Comparison of ENCODE assay signal across 29 cellular contexts in the genomic region with DNA sequence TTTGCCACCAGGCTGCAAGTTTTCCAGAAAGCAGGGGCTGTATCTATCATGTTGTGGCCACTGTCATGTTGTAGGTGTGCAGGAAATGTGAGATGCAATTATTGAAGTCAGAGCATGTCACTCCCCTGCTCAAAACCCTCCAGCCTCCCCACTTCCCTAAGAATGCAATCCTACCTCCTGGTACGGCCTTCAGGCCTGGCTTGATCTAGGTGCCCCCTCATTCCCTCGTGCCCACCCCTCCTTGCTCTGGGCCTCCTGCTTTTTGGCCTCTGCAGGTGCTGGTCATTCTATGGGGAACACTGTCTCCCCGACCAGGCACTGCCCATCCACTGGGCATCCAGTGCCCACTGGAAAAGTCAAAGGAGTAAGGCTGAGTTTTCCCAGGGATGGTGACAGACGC. TPM values are rescaled to one million over a fixed set of nuclear protein-coding genes. Genes with fewer than 3 reads are reported as not detected.
DNase-seq lines count a peak whose midpoint lies in the region; ATAC-seq and TF ChIP-seq lines count a peak whose summit lies in the region.
"Had no signal": no experiment of that assay in that cellular context is flagged by ENCODE, and none has a peak within 500 bp of the region (broad histone marks: within the 10 kb centered on the region; RNA-seq: fewer than 3 reads in every experiment).

No MANE protein-coding gene starts in this region.

- H3K27me3 ChIP-seq in CD4-positive, alpha-beta memory T cell (ENCODE audit: insufficient read depth, low read length), result no peaks in the 10 kb centered on the region
- H3K27me3 ChIP-seq in naive thymus-derived CD4-positive, alpha-beta T cell (ENCODE audit: control insufficient read depth in 2 of 2, insufficient read depth in 2 of 2, low read length in 2 of 2), result no peaks in the 10 kb centered on the region
- H3K27me3 ChIP-seq: cardiac muscle cell had no signal

- ATAC-seq in activated CD4-positive, alpha-beta T cell treated with anti-CD3 and anti-CD28 coated beads for 36 hours, result no peak
- ATAC-seq in activated CD8-positive, alpha-beta T cell treated with anti-CD3 and anti-CD28 coated beads, Interleukin-2, amount 10 ng/mL, durations not matched to agents 7 days and 5 days, result no peak
- no peak for ATAC-seq in naive thymus-derived CD4-positive, alpha-beta T cell
- ATAC-seq: SK-N-SH treated with all-trans-retinoic acid at 6 μM for 48 hours had no signal

- no peaks in the 10 kb centered on the region for H3K9me3 ChIP-seq in CD4-positive, alpha-beta memory T cell (ENCODE audit: control insufficient read depth in 1 of 2, low read length in 2 of 2)
- H3K9me3 ChIP-seq in naive thymus-derived CD4-positive, alpha-beta T cell (ENCODE audit: control insufficient read depth in 2 of 3, low read length in 3 of 3), result no peaks in the 10 kb centered on the region

- H3K4me3 Mint-ChIP-seq in activated CD4-positive, alpha-beta T cell treated with anti-CD3 and anti-CD28 coated beads for 36 hours, result no peak overlapping the region
- peak overlapping the region in 6 of 8 donors; percentile 33 to 80 (median 48) for H3K4me3 Mint-ChIP-seq in CD4-positive, alpha-beta memory T cell
- H3K4me3 Mint-ChIP-seq in activated CD8-positive, alpha-beta T cell treated with anti-CD3 and anti-CD28 coated beads, Interleukin-2, amount 10 ng/mL, durations not matched to agents 7 days and 5 days, result no peak overlapping the region
- peak overlapping the region in 8 of 10 donors; percentile 29 to 83 (median 62) for H3K4me3 Mint-ChIP-seq in naive thymus-derived CD4-positive, alpha-beta T cell
- no peak overlapping the region for H3K4me3 Mint-ChIP-seq in mesothelial cell of epicardium
- H3K4me3 Mint-ChIP-seq: dendritic cell treated with granulocyte-macrophage colony-stimulating factor and Interleukin-4, amounts not matched to agents 40 ng/mL and 50 ng/mL, for 4 days had no signal

- DNase-seq in activated CD4-positive, alpha-beta T cell treated with anti-CD3 and anti-CD28 coated beads for 36 hours, result no peak
- no peak for DNase-seq in activated CD4-positive, alpha-beta T cell treated with anti-CD3 and anti-CD28 coated beads, Interleukin-2, amount 50 U/mL, for 4 hours
- DNase-seq in CD4-positive, alpha-beta memory T cell, result no peak
- DNase-seq in activated CD8-positive, alpha-beta T cell treated with anti-CD3 and anti-CD28 coated beads, Interleukin-2, amount 10 ng/mL, durations not matched to agents 7 days and 5 days, result no peak
- DNase-seq in naive thymus-derived CD4-positive, alpha-beta T cell, result no peak
- no peak for DNase-seq in NCI-H1694 (lab: John Stamatoyannopoulos, UW)
- DNase-seq in mesothelial cell of epicardium (ENCODE audit: low spot score in 2 of 2, unreplicated experiment in 2 of 2), result no peak
- DNase-seq in hippocampal formation (lab: John Stamatoyannopoulos, UW), result no peak
- DNase-seq: activated CD4-positive, alpha-beta T cell treated with anti-CD3 and anti-CD28 coated beads for 1 hour; aorta; COR-L47; GF-D8; GM23248; NCI-H1105 treated with DMSO at 0.1 percent for 48 hours; NCI-H2081 treated with DMSO at 0.1 percent for 48 hours; NCI-H774; occipital lobe; small intestine; stimulated activated CD4-positive, alpha-beta T cell treated with anti-CD3 and anti-CD28 coated beads, Interleukin-1b, Interleukin-23, amount 100 ng/mL, for 48 hours had no signal

- POLR2A ChIA-PET in activated CD4-positive, alpha-beta T cell treated with anti-CD3 and anti-CD28 coated beads for 36 hours (lab: Charles Lee), result no interaction called here
- POLR2A ChIA-PET in CD4-positive, alpha-beta memory T cell (lab: Charles Lee; ENCODE audit: partially characterized antibody), result no interaction called here
- POLR2A ChIA-PET in activated CD8-positive, alpha-beta T cell treated with anti-CD3 and anti-CD28 coated beads, Interleukin-2, amount 10 ng/mL, durations not matched to agents 7 days and 5 days (lab: Charles Lee), result no interaction called here
- POLR2A ChIA-PET in naive thymus-derived CD4-positive, alpha-beta T cell (lab: Charles Lee), result interaction anchor here (0.6 to 2.2 kb wide), 2 partner anchors 17 to 52 kb away, joined by 3 to 17 read pairs; a partner anchor contains a TSS

- H3K9me3 Mint-ChIP-seq in activated CD4-positive, alpha-beta T cell treated with anti-CD3 and anti-CD28 coated beads for 36 hours (ENCODE audit: low read depth), result no peaks in the 10 kb centered on the region
- peaks cover 0 to 3% (median 0%) of the 10 kb centered on the region in 8 donors for H3K9me3 Mint-ChIP-seq in CD4-positive, alpha-beta memory T cell
- peaks cover 7% of the 10 kb centered on the region for H3K9me3 Mint-ChIP-seq in activated CD8-positive, alpha-beta T cell treated with anti-CD3 and anti-CD28 coated beads, Interleukin-2, amount 10 ng/mL, durations not matched to agents 7 days and 5 days (ENCODE audit: insufficient read depth)
- peaks cover 0 to 2% (median 0%) of the 10 kb centered on the region in 11 donors for H3K9me3 Mint-ChIP-seq in naive thymus-derived CD4-positive, alpha-beta T cell
- H3K9me3 Mint-ChIP-seq in mesothelial cell of epicardium, result no peaks in the 10 kb centered on the region
- H3K9me3 Mint-ChIP-seq: dendritic cell treated with granulocyte-macrophage colony-stimulating factor and Interleukin-4, amounts not matched to agents 40 ng/mL and 50 ng/mL, for 4 days had no signal

- no peaks in the 10 kb centered on the region for H3K27me3 Mint-ChIP-seq in activated CD4-positive, alpha-beta T cell treated with anti-CD3 and anti-CD28 coated beads for 36 hours
- no peaks in the 10 kb centered on the region for H3K27me3 Mint-ChIP-seq in CD4-positive, alpha-beta memory T cell
- no peaks in the 10 kb centered on the region for H3K27me3 Mint-ChIP-seq in activated CD8-positive, alpha-beta T cell treated with anti-CD3 and anti-CD28 coated beads, Interleukin-2, amount 10 ng/mL, durations not matched to agents 7 days and 5 days (ENCODE audit: low read depth)
- no peaks in the 10 kb centered on the region for H3K27me3 Mint-ChIP-seq in naive thymus-derived CD4-positive, alpha-beta T cell
- peaks cover 2% of the 10 kb centered on the region for H3K27me3 Mint-ChIP-seq in mesothelial cell of epicardium (ENCODE audit: low read depth)

- H3K36me3 ChIP-seq in CD4-positive, alpha-beta memory T cell (ENCODE audit: insufficient read depth, low read length), result no peaks in the 10 kb centered on the region
- H3K36me3 ChIP-seq in naive thymus-derived CD4-positive, alpha-beta T cell (ENCODE audit: control insufficient read depth in 2 of 3, insufficient read depth in 3 of 3, low read length in 3 of 3), result no peaks in the 10 kb centered on the region
- H3K36me3 ChIP-seq: cardiac muscle cell had no signal

- TF ChIP-seq CTCF in mesothelial cell of epicardium (IDR thresholded peaks at IDR 0.05; ENCODE audit: unreplicated experiment), result no peak

- peaks cover 51% of the 10 kb centered on the region for H3K4me1 Mint-ChIP-seq in activated CD4-positive, alpha-beta T cell treated with anti-CD3 and anti-CD28 coated beads for 36 hours
- peaks cover 25 to 50% (median 38%) of the 10 kb centered on the region in 4 donors for H3K4me1 Mint-ChIP-seq in CD4-positive, alpha-beta memory T cell
- H3K4me1 Mint-ChIP-seq in activated CD8-positive, alpha-beta T cell treated with anti-CD3 and anti-CD28 coated beads, Interleukin-2, amount 10 ng/mL, durations not matched to agents 7 days and 5 days (ENCODE audit: low read depth), result peaks cover 64% of the 10 kb centered on the region
- peaks cover 20 to 55% (median 45%) of the 10 kb centered on the region in 7 donors for H3K4me1 Mint-ChIP-seq in naive thymus-derived CD4-positive, alpha-beta T cell
- no peaks in the 10 kb centered on the region for H3K4me1 Mint-ChIP-seq in mesothelial cell of epicardium

- no peak overlapping the region for H3K4me3 ChIP-seq in CD4-positive, alpha-beta memory T cell (ENCODE audit: low read length in 2 of 2)
- H3K4me3 ChIP-seq in naive thymus-derived CD4-positive, alpha-beta T cell (ENCODE audit: low read length), result peak overlapping the region; percentile 13
- H3K4me3 ChIP-seq: cardiac muscle cell, GM23248, lung had no signal

- H3K27ac ChIP-seq in CD4-positive, alpha-beta memory T cell (ENCODE audit: low read depth, low read length), result no peak overlapping the region
- no peak overlapping the region for H3K27ac ChIP-seq in naive thymus-derived CD4-positive, alpha-beta T cell (ENCODE audit: low read depth, low read length)
- H3K27ac ChIP-seq: cardiac muscle cell, GM23248 had no signal

- intact Hi-C loops in activated CD4-positive, alpha-beta T cell treated with anti-CD3 and anti-CD28 coated beads for 36 hours (cut with DNase I, micrococcal nuclease), result no loop called here
- intact Hi-C loops in CD4-positive, alpha-beta memory T cell (cut with micrococcal nuclease), result no loop called here
- intact Hi-C loops in naive thymus-derived CD4-positive, alpha-beta T cell (cut with micrococcal nuclease), result no loop called here

- CTCF ChIA-PET in activated CD4-positive, alpha-beta T cell treated with anti-CD3 and anti-CD28 coated beads for 36 hours (lab: Charles Lee), result no interaction called here
- CTCF ChIA-PET in CD4-positive, alpha-beta memory T cell (lab: Charles Lee; ENCODE audit: partially characterized antibody), result interaction anchor here (0.7 kb wide), 1 partner anchor 52 kb away, joined by 4 read pairs; a partner anchor contains a TSS
- CTCF ChIA-PET in activated CD8-positive, alpha-beta T cell treated with anti-CD3 and anti-CD28 coated beads, Interleukin-2, amount 10 ng/mL, durations not matched to agents 7 days and 5 days (lab: Charles Lee), result no interaction called here
- CTCF ChIA-PET in naive thymus-derived CD4-positive, alpha-beta T cell (lab: Charles Lee), result no interaction called here

- no peaks in the 10 kb centered on the region for H3K36me3 Mint-ChIP-seq in activated CD4-positive, alpha-beta T cell treated with anti-CD3 and anti-CD28 coated beads for 36 hours (ENCODE audit: low read depth)
- no peaks in the 10 kb centered on the region for H3K36me3 Mint-ChIP-seq in CD4-positive, alpha-beta memory T cell
- peaks cover 4% of the 10 kb centered on the region for H3K36me3 Mint-ChIP-seq in activated CD8-positive, alpha-beta T cell treated with anti-CD3 and anti-CD28 coated beads, Interleukin-2, amount 10 ng/mL, durations not matched to agents 7 days and 5 days (ENCODE audit: low read depth)
- peaks cover 0 to 2% (median 0%) of the 10 kb centered on the region in 5 donors for H3K36me3 Mint-ChIP-seq in naive thymus-derived CD4-positive, alpha-beta T cell
- no peaks in the 10 kb centered on the region for H3K36me3 Mint-ChIP-seq in mesothelial cell of epicardium

- H3K4me1 ChIP-seq in CD4-positive, alpha-beta memory T cell (ENCODE audit: insufficient read depth, low read length), result peaks cover 40% of the 10 kb centered on the region
- H3K4me1 ChIP-seq in naive thymus-derived CD4-positive, alpha-beta T cell (ENCODE audit: control insufficient read depth in 2 of 2, insufficient read depth in 2 of 2, low read length in 2 of 2), result peaks cover 34 to 44% of the 10 kb centered on the region in 2 donors

- H3K27ac Mint-ChIP-seq in activated CD4-positive, alpha-beta T cell treated with anti-CD3 and anti-CD28 coated beads for 36 hours, result peak overlapping the region; percentile 96
- peak overlapping the region in 6 of 7 donors; percentile 89 to 95 (median 90) for H3K27ac Mint-ChIP-seq in CD4-positive, alpha-beta memory T cell
- H3K27ac Mint-ChIP-seq in activated CD8-positive, alpha-beta T cell treated with anti-CD3 and anti-CD28 coated beads, Interleukin-2, amount 10 ng/mL, durations not matched to agents 7 days and 5 days, result peak overlapping the region; percentile 98
- peak overlapping the region in 8 of 9 donors; percentile 77 to 93 (median 85) for H3K27ac Mint-ChIP-seq in naive thymus-derived CD4-positive, alpha-beta T cell
- H3K27ac Mint-ChIP-seq in mesothelial cell of epicardium, result no peak overlapping the region
- H3K27ac Mint-ChIP-seq: dendritic cell treated with granulocyte-macrophage colony-stimulating factor and Interleukin-4, amounts not matched to agents 40 ng/mL and 50 ng/mL, for 4 days had no signal

RNA-seq across cellular contexts. Expression of a gene that starts 28.5 kb away (rescaled TPM):
- 10 to 100 TPM; 24.3 to 30.1 TPM for total RNA-seq in activated CD4-positive, alpha-beta T cell treated with anti-CD3 and anti-CD28 coated beads for 36 hours
- 1 to 10 TPM; 7.2 to 9.6 TPM for total RNA-seq in CD4-positive, alpha-beta memory T cell
- polyA plus RNA-seq in CD4-positive, alpha-beta memory T cell, result 10 to 100 TPM; 19.4 to 27.7 TPM
- 10 to 100 TPM; 39.9 to 44.0 TPM for total RNA-seq in activated CD8-positive, alpha-beta T cell treated with anti-CD3 and anti-CD28 coated beads, Interleukin-2, amount 10 ng/mL, durations not matched to agents 7 days and 5 days
- total RNA-seq in naive thymus-derived CD4-positive, alpha-beta T cell, result 10 to 100 TPM in 3 of 5 experiments, 1 to 10 TPM in 2; 1.6 to 32.6 (median 14.3) TPM
- polyA plus RNA-seq in naive thymus-derived CD4-positive, alpha-beta T cell, result 10 to 100 TPM in 1 of 2 donors, 1 to 10 TPM in 1; 8.4 to 13.0 TPM
- total RNA-seq in mesothelial cell of epicardium, result 3.7 to 5.0 TPM (median 4.0 TPM) in 3 replicates
- total RNA-seq: GM23248, M059J, OCI-LY7 had no signal
- polyA plus RNA-seq: fibroblast of lung, GM23248 had no signal

RNA-seq across cellular contexts. Expression of a gene that starts 42.6 kb away (rescaled TPM):
- total RNA-seq in activated CD4-positive, alpha-beta T cell treated with anti-CD3 and anti-CD28 coated beads for 36 hours, result not detected
- total RNA-seq in CD4-positive, alpha-beta memory T cell, result not detected
- polyA plus RNA-seq in CD4-positive, alpha-beta memory T cell, result not detected
- total RNA-seq in activated CD8-positive, alpha-beta T cell treated with anti-CD3 and anti-CD28 coated beads, Interleukin-2, amount 10 ng/mL, durations not matched to agents 7 days and 5 days, result not detected
- not detected for total RNA-seq in naive thymus-derived CD4-positive, alpha-beta T cell
- polyA plus RNA-seq in naive thymus-derived CD4-positive, alpha-beta T cell, result not detected
- total RNA-seq in mesothelial cell of epicardium, result not detected in 3 replicates
- total RNA-seq: A172, aorta, cardiac muscle cell, fibroblast of lung, GM23248, lung, M059J, occipital lobe, OCI-LY7, temporal lobe had no signal
- polyA plus RNA-seq: aorta, cardiac muscle cell, fibroblast of lung, GM23248, keratinocyte, small intestine had no signal

RNA-seq across cellular contexts. Expression of a gene that starts 52.2 kb away (rescaled TPM):
- total RNA-seq in activated CD4-positive, alpha-beta T cell treated with anti-CD3 and anti-CD28 coated beads for 36 hours, result 10 to 100 TPM; 54.8 to 63.9 TPM
- total RNA-seq in CD4-positive, alpha-beta memory T cell, result 10 to 100 TPM; 36.7 to 38.6 TPM
- polyA plus RNA-seq in CD4-positive, alpha-beta memory T cell, result 100 to 1,000 TPM; 102 to 107 TPM
- total RNA-seq in activated CD8-positive, alpha-beta T cell treated with anti-CD3 and anti-CD28 coated beads, Interleukin-2, amount 10 ng/mL, durations not matched to agents 7 days and 5 days, result 10 to 100 TPM; 66.9 to 71.4 TPM
- total RNA-seq in naive thymus-derived CD4-positive, alpha-beta T cell, result 10 to 100 TPM; 34.0 to 95.2 (median 58.8) TPM
- polyA plus RNA-seq in naive thymus-derived CD4-positive, alpha-beta T cell, result 100 to 1,000 TPM; 143 to 154 TPM
- total RNA-seq in mesothelial cell of epicardium, result 26.8 to 30.2 TPM (median 27.6 TPM) in 3 replicates

RNA-seq across cellular contexts. Expression of a gene that starts 53.2 kb away (rescaled TPM):
- total RNA-seq in activated CD4-positive, alpha-beta T cell treated with anti-CD3 and anti-CD28 coated beads for 36 hours, result 10 to 100 TPM; 29.8 to 37.1 TPM
- total RNA-seq in CD4-positive, alpha-beta memory T cell, result 10 to 100 TPM; 83.4 to 86.3 TPM
- polyA plus RNA-seq in CD4-positive, alpha-beta memory T cell, result 10 to 100 TPM; 33.1 to 37.0 TPM
- total RNA-seq in activated CD8-positive, alpha-beta T cell treated with anti-CD3 and anti-CD28 coated beads, Interleukin-2, amount 10 ng/mL, durations not matched to agents 7 days and 5 days, result 10 to 100 TPM; 39.6 to 40.5 TPM
- 10 to 100 TPM; 55.1 to 77.3 (median 67.1) TPM for total RNA-seq in naive thymus-derived CD4-positive, alpha-beta T cell
- polyA plus RNA-seq in naive thymus-derived CD4-positive, alpha-beta T cell, result 10 to 100 TPM; 30.7 to 33.6 TPM
- 22.1 to 25.2 TPM (median 23.5 TPM) in 3 replicates for total RNA-seq in mesothelial cell of epicardium

RNA-seq across cellular contexts. Expression of a gene that starts 54.2 kb away (rescaled TPM):
- under 1 TPM; 0.23 to 0.51 TPM for total RNA-seq in activated CD4-positive, alpha-beta T cell treated with anti-CD3 and anti-CD28 coated beads for 36 hours
- 1 to 10 TPM; 1.2 to 3.1 TPM for total RNA-seq in CD4-positive, alpha-beta memory T cell
- polyA plus RNA-seq in CD4-positive, alpha-beta memory T cell, result 1 to 10 TPM; 3.9 to 4.1 TPM
- under 1 TPM; 0.24 to 0.42 TPM for total RNA-seq in activated CD8-positive, alpha-beta T cell treated with anti-CD3 and anti-CD28 coated beads, Interleukin-2, amount 10 ng/mL, durations not matched to agents 7 days and 5 days
- 1 to 10 TPM in 4 of 5 experiments, under 1 TPM in 1; 0.22 to 3.8 (median 1.4) TPM for total RNA-seq in naive thymus-derived CD4-positive, alpha-beta T cell
- 1 to 10 TPM; 3.4 to 5.5 TPM for polyA plus RNA-seq in naive thymus-derived CD4-positive, alpha-beta T cell
- total RNA-seq in mesothelial cell of epicardium, result 2.6 to 3.6 TPM (median 3.0 TPM) in 3 replicates
- total RNA-seq: A172, aorta, fibroblast of lung, GM23248, M059J, OCI-LY7 had no signal
- polyA plus RNA-seq: aorta, fibroblast of lung, GM23248, keratinocyte had no signal

Comparison
In these comparisons a context has a peak if more than half of its experiments do, and no peak if none do; other contexts are left out.
1. H3K4me3 Mint-ChIP-seq: peak in CD4-positive, alpha-beta memory T cell (6 of 8) and naive thymus-derived CD4-positive, alpha-beta T cell (8 of 10); none in activated CD4-positive, alpha-beta T cell treated with anti-CD3 and anti-CD28 coated beads for 36 hours (single experiment), activated CD8-positive, alpha-beta T cell treated with anti-CD3 and anti-CD28 coated beads, Interleukin-2, amount 10 ng/mL, durations not matched to agents 7 days and 5 days (single experiment) and mesothelial cell of epicardium (single experiment).